Comparison of ENCODE assay signal across 18 cellular contexts in the genomic region with DNA sequence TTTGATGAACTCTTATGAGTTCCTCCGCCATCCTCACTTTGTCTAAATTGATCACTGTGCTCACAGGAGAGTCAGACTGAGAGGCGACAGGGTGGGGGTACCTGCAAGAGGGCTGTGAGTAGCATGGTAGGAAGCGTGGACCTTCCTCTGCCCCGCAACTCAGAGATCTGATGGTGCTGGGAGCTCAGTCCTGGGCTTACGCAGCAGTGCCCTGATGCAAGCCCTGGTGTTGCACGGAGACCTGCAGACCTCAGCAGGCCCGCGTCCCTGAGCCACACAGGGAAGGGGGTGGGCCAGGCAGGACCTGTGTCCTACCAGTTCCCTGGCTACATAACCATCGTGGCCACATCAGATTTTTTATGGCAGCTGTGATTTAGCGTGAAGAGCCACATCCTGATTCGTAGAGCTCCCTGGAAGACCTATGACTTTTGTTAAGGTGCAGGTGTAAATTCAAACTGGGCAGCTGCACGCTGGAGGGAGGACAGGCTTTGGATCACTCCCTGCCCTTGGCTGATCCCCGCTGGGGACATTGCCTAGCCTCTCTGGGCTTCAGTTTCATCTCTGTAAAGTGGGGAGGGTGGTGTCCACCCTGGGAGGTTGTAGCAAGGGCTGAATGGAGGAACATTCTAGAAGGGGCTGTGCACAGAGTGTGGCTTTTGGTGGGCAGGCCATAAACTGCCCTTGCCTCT.
"Had no signal": no experiment of that assay in that cellular context is flagged by ENCODE, and none has a peak within 500 bp of the region (broad histone marks: within the 10 kb centered on the region; RNA-seq: fewer than 3 reads in every experiment).

No MANE protein-coding gene starts in this region.

- DNase-seq: activated CD4-positive, alpha-beta T cell treated with anti-CD3 and anti-CD28 coated beads, Interleukin-2, amount 10 ng/mL, durations not matched to agents 7 days and 5 days; activated CD4-positive, CD25-positive, alpha-beta regulatory T cell treated with anti-CD3 and anti-CD28 coated beads, Interleukin-2, amount 50 U/mL, for 72 hours; activated gamma-delta T cell; activated naive CD4-positive, alpha-beta T cell treated with anti-CD3 and anti-CD28 coated beads, Interleukin-2, amount 50 U/mL, for 16 hours; activated naive CD8-positive, alpha-beta T cell treated with anti-CD3 and anti-CD28 coated beads, Interleukin-2, amount 50 U/mL, for 24 hours; activated T-cell treated with anti-CD3 and anti-CD28 coated beads, Interleukin-2, amount 50 U/mL, for 72 hours; cerebellar nuclear complex; effector CD8-positive, alpha-beta T cell; erythroblast; foreskin keratinocyte; occipital lobe; posterior cingulate gyrus; sigmoid colon; stimulated activated CD4-positive, alpha-beta T cell treated with anti-CD3 and anti-CD28 coated beads, Interleukin-4, amount 100 ng/mL, for 1 hour; stimulated activated naive CD4-positive, alpha-beta T cell treated with Interleukin-2 at 50 U/mL for 16 hours; T-cell; WERI-Rb-1 had no signal

- H3K27me3 ChIP-seq: foreskin keratinocyte, sigmoid colon had no signal

- H3K4me3 ChIP-seq: sigmoid colon had no signal

- FAIRE-seq: TTC549 had no signal

- H3K9me3 ChIP-seq: sigmoid colon had no signal

- H3K27ac ChIP-seq: foreskin keratinocyte, sigmoid colon, WERI-Rb-1 had no signal

- H3K4me1 ChIP-seq: sigmoid colon had no signal

- H3K36me3 ChIP-seq: sigmoid colon, WERI-Rb-1 had no signal
